In genomic region chr15:65163041-65163440, GRCh38 we compare ENCODE assay signal across 29 cellular contexts. TPM values are rescaled to one million over a fixed set of nuclear protein-coding genes. Genes with fewer than 3 reads are reported as not detected.
"Had no signal": no experiment of that assay in that cellular context is flagged by ENCODE, and none has a peak within 500 bp of the region (broad histone marks: within the 10 kb centered on the region; RNA-seq: fewer than 3 reads in every experiment).

No MANE protein-coding gene starts in this region.

- H3K4me3 Mint-ChIP-seq: activated CD8-positive, alpha-beta T cell treated with anti-CD3 and anti-CD28 coated beads, Interleukin-2, amount 10 ng/mL, durations not matched to agents 7 days and 5 days; activated naive CD8-positive, alpha-beta T cell treated with anti-CD3 and anti-CD28 coated beads, Interleukin-2, amount 50 U/mL, for 24 hours; activated T-helper 1 cell treated with anti-CD3 and anti-CD28 coated beads, Interleukin-12 subunit alpha, Interleukin-12 subunit beta, Interleukin-2, Interleukin-4 antibody, amounts not matched to agents 30 ng/mL and 10 ng/mL and 1 ng/mL, durations not matched to agents 14 hours and 24 hours and 36 hours; effector memory CD8-positive, alpha-beta T cell; naive thymus-derived CD8-positive, alpha-beta T cell; neural progenitor cell; stimulated activated memory B cell treated with anti-CD40 and anti-IgM and Interleukin-4, amounts not matched to agents 10 μg/mL and 1 μg/mL and 100 μg/mL, for 72 hours; T-cell; T-helper 2 cell treated with Interferon-gamma antibody and Interleukin-4, amounts not matched to agents 5 μg/mL and 100 μg/mL, for 36 hours; type B pancreatic cell had no signal

- DNase-seq: activated CD4-positive, alpha-beta T cell treated with anti-CD3 and anti-CD28 coated beads for 1 hour; activated CD4-positive, alpha-beta T cell treated with anti-CD3 and anti-CD28 coated beads, Interleukin-2, amount 50 U/mL, for 1 hour; activated CD8-positive, alpha-beta T cell treated with anti-CD3 and anti-CD28 coated beads, Interleukin-2, amount 10 ng/mL, durations not matched to agents 7 days and 5 days; activated gamma-delta T cell; activated naive CD4-positive, alpha-beta T cell treated with anti-CD3 and anti-CD28 coated beads, Interleukin-2, amount 50 U/mL, for 16 hours; activated naive CD8-positive, alpha-beta T cell treated with anti-CD3 and anti-CD28 coated beads, Interleukin-2, amount 50 U/mL, for 24 hours; brain microvascular endothelial cell; effector memory CD8-positive, alpha-beta T cell; foreskin melanocyte; hypothalamus; left colon; naive thymus-derived CD8-positive, alpha-beta T cell; stimulated activated CD4-positive, alpha-beta T cell treated with anti-CD3 and anti-CD28 coated beads, Interleukin-2, amount 100 ng/mL, for 24 hours; stomach; T-cell; testis; WERI-Rb-1 had no signal

- H3K4me3 ChIP-seq: ascending aorta, lung, neural progenitor cell, prostate gland, right atrium auricular region, stomach, testis had no signal

- H3K9me3 ChIP-seq: ascending aorta, prostate gland, right atrium auricular region, stomach, testis had no signal

- H3K4me1 Mint-ChIP-seq: activated naive CD8-positive, alpha-beta T cell treated with anti-CD3 and anti-CD28 coated beads, Interleukin-2, amount 50 U/mL, for 24 hours; neural progenitor cell; stimulated activated memory B cell treated with anti-CD40 and anti-IgM and Interleukin-4, amounts not matched to agents 10 μg/mL and 1 μg/mL and 100 μg/mL, for 72 hours had no signal

- H3K27ac Mint-ChIP-seq: activated CD8-positive, alpha-beta T cell treated with anti-CD3 and anti-CD28 coated beads, Interleukin-2, amount 10 ng/mL, durations not matched to agents 7 days and 5 days; activated naive CD8-positive, alpha-beta T cell treated with anti-CD3 and anti-CD28 coated beads, Interleukin-2, amount 50 U/mL, for 24 hours; activated T-helper 1 cell treated with anti-CD3 and anti-CD28 coated beads, Interleukin-12 subunit alpha, Interleukin-12 subunit beta, Interleukin-2, Interleukin-4 antibody, amounts not matched to agents 30 ng/mL and 10 ng/mL and 1 ng/mL, durations not matched to agents 14 hours and 24 hours and 36 hours; neural progenitor cell; stimulated activated memory B cell treated with anti-CD40 and anti-IgM and Interleukin-4, amounts not matched to agents 10 μg/mL and 1 μg/mL and 100 μg/mL, for 72 hours; T-cell; T-helper 2 cell treated with Interferon-gamma antibody and Interleukin-4, amounts not matched to agents 5 μg/mL and 100 μg/mL, for 36 hours; type B pancreatic cell had no signal

- H3K27me3 Mint-ChIP-seq: activated naive CD8-positive, alpha-beta T cell treated with anti-CD3 and anti-CD28 coated beads, Interleukin-2, amount 50 U/mL, for 24 hours; effector memory CD8-positive, alpha-beta T cell; naive thymus-derived CD8-positive, alpha-beta T cell; stimulated activated memory B cell treated with anti-CD40 and anti-IgM and Interleukin-4, amounts not matched to agents 10 μg/mL and 1 μg/mL and 100 μg/mL, for 72 hours; T-cell; type B pancreatic cell had no signal

- H3K27me3 ChIP-seq: ascending aorta, brain microvascular endothelial cell, neural progenitor cell, right atrium auricular region, stomach, testis had no signal

- H3K4me1 ChIP-seq: ascending aorta, neural progenitor cell, prostate gland, right atrium auricular region, testis had no signal

- H3K9me3 Mint-ChIP-seq: activated naive CD8-positive, alpha-beta T cell treated with anti-CD3 and anti-CD28 coated beads, Interleukin-2, amount 50 U/mL, for 24 hours; activated T-helper 1 cell treated with anti-CD3 and anti-CD28 coated beads, Interleukin-12 subunit alpha, Interleukin-12 subunit beta, Interleukin-2, Interleukin-4 antibody, amounts not matched to agents 30 ng/mL and 10 ng/mL and 1 ng/mL, durations not matched to agents 14 hours and 24 hours and 36 hours; effector memory CD8-positive, alpha-beta T cell; naive thymus-derived CD8-positive, alpha-beta T cell; neural progenitor cell; stimulated activated memory B cell treated with anti-CD40 and anti-IgM and Interleukin-4, amounts not matched to agents 10 μg/mL and 1 μg/mL and 100 μg/mL, for 72 hours; T-cell; T-helper 2 cell treated with Interferon-gamma antibody and Interleukin-4, amounts not matched to agents 5 μg/mL and 100 μg/mL, for 36 hours; type B pancreatic cell had no signal

- ATAC-seq: activated CD8-positive, alpha-beta T cell treated with anti-CD3 and anti-CD28 coated beads, Interleukin-2, amount 10 ng/mL, durations not matched to agents 7 days and 5 days; activated naive CD8-positive, alpha-beta T cell treated with anti-CD3 and anti-CD28 coated beads, Interleukin-2, amount 50 U/mL, for 24 hours; effector memory CD8-positive, alpha-beta T cell; esophagus mucosa; left colon; naive thymus-derived CD8-positive, alpha-beta T cell; stimulated activated memory B cell treated with anti-CD40 and anti-IgM and Interleukin-4, amounts not matched to agents 10 μg/mL and 1 μg/mL and 100 μg/mL, for 72 hours; T-cell had no signal

- H3K27ac ChIP-seq: ascending aorta, brain microvascular endothelial cell, neural progenitor cell, prostate gland, right atrium auricular region, stomach, testis, WERI-Rb-1 had no signal

RNA-seq across cellular contexts. Expression of gene CILP, which starts 48.2 kb away (rescaled TPM):
- total RNA-seq: activated T-helper 1 cell treated with anti-CD3 and anti-CD28 coated beads, Interleukin-12 subunit alpha, Interleukin-12 subunit beta, Interleukin-2, Interleukin-4 antibody, amounts not matched to agents 30 ng/mL and 10 ng/mL and 1 ng/mL, durations not matched to agents 14 hours and 24 hours and 36 hours; dermis microvascular lymphatic vessel endothelial cell; endothelial cell of umbilical vein had no signal
